ENCODE assay signal across 10 cellular contexts in genomic region chr1:53585116-53585515, GRCh38.
A peak's percentile ranks its signal among the peaks of the same experiment; 100 is the strongest.
DNase-seq lines count a peak whose midpoint lies in the region; ATAC-seq and TF ChIP-seq lines count a peak whose summit lies in the region.
"Had no signal": no experiment of that assay in that cellular context is flagged by ENCODE, and none has a peak within 500 bp of the region (broad histone marks: within the 10 kb centered on the region; RNA-seq: fewer than 3 reads in every experiment).

No MANE protein-coding gene starts in this region.

- no peak overlapping the region for H2BK12ac ChIP-seq in trophoblast cell (ENCODE audit: low read length)

- no peak overlapping the region for H3K4ac ChIP-seq in trophoblast cell (ENCODE audit: low read depth, low read length)

- H3K4me1 ChIP-seq in CD4-positive, alpha-beta memory T cell (ENCODE audit: insufficient read depth, low read length), result peaks cover 21% of the 10 kb centered on the region
- peaks cover 17% of the 10 kb centered on the region for H3K4me1 ChIP-seq in MM.1S (ENCODE audit: low read length)
- H3K4me1 ChIP-seq in trophoblast cell (ENCODE audit: control insufficient read depth in 1 of 2, insufficient read depth in 2 of 2, low read length in 2 of 2), result peaks cover 3% of the 10 kb centered on the region in 2 experiments
- H3K4me1 ChIP-seq in GM23338 (ENCODE audit: insufficient read depth), result no peaks in the 10 kb centered on the region

- no peak overlapping the region; the same call in 1 of the 2 replicates for H2AFZ ChIP-seq in MM.1S (ENCODE audit: low read length)
- H2AFZ ChIP-seq in trophoblast cell (ENCODE audit: insufficient read depth, low read length, poor library complexity), result no peak overlapping the region
- no peak overlapping the region for H2AFZ ChIP-seq in GM23338

- H3K27me3 Mint-ChIP-seq in CD4-positive, alpha-beta memory T cell, result no peaks in the 10 kb centered on the region
- peaks cover 0 to 4% (median 0%) of the 10 kb centered on the region in 5 donors for H3K27me3 Mint-ChIP-seq in naive thymus-derived CD8-positive, alpha-beta T cell
- peaks cover 7% of the 10 kb centered on the region for H3K27me3 Mint-ChIP-seq in GM23338 (ENCODE audit: insufficient read depth, low read depth, poor library complexity)

- H3F3A ChIP-seq in MM.1S (ENCODE audit: insufficient read depth, low read length), result no peaks in the 10 kb centered on the region
- no peaks in the 10 kb centered on the region for H3F3A ChIP-seq in GM23338 (replicated peaks; ENCODE audit: low read depth)

- H3K4me2 ChIP-seq in MM.1S (ENCODE audit: low read depth, low read length) (peak overlapping the region; percentile 12; the same call in 1 of the 2 replicates), trophoblast cell (ENCODE audit: low read length) (no peak overlapping the region), GM23338 (no peak overlapping the region)

- no peak overlapping the region for H3K18ac ChIP-seq in trophoblast cell (ENCODE audit: low read length)

- intact Hi-C loops in CD4-positive, alpha-beta memory T cell (cut with micrococcal nuclease), result no loop called here

- no peak overlapping the region for H3K14ac ChIP-seq in trophoblast cell (ENCODE audit: low read length)

- no peaks in the 10 kb centered on the region for H3K36me3 ChIP-seq in CD4-positive, alpha-beta memory T cell (ENCODE audit: insufficient read depth, low read length)
- H3K36me3 ChIP-seq in MM.1S (replicated peaks; ENCODE audit: insufficient read depth, low read length) (no peaks in the 10 kb centered on the region), trophoblast cell (ENCODE audit: control insufficient read depth in 1 of 2, insufficient read depth in 2 of 2, low read length in 2 of 2) (no peaks in the 10 kb centered on the region), GM23338 (ENCODE audit: insufficient read depth) (no peaks in the 10 kb centered on the region)

- peak overlapping the region in 6 of 7 donors; percentile 8 to 86 (median 72) for H3K27ac Mint-ChIP-seq in CD4-positive, alpha-beta memory T cell
- H3K27ac Mint-ChIP-seq in activated naive CD4-positive, alpha-beta T cell treated with anti-CD3 and anti-CD28 coated beads, Interleukin-2, amount 50 U/mL, for 72 hours, result no peak overlapping the region
- H3K27ac Mint-ChIP-seq in naive thymus-derived CD8-positive, alpha-beta T cell, result peak overlapping the region; percentile 51 to 91 (median 77)
- no peak overlapping the region for H3K27ac Mint-ChIP-seq in GM23338
- H3K27ac Mint-ChIP-seq: nephron progenitor cell had no signal

- peak; percentile 25 to 68 (median 31) for DNase-seq in CD4-positive, alpha-beta memory T cell
- DNase-seq in MM.1S (peak; percentile 91), NCI-H128 (lab: John Stamatoyannopoulos, UW; ENCODE audit: unreplicated experiment) (no peak), OCI-M2 (lab: John Stamatoyannopoulos, UW; ENCODE audit: unreplicated experiment) (no peak), trophoblast cell (no peak), GM23338 (ENCODE audit: low spot score) (no peak)
- DNase-seq in activated naive CD4-positive, alpha-beta T cell treated with anti-CD3 and anti-CD28 coated beads, Interleukin-2, amount 50 U/mL, for 72 hours (ENCODE audit: low spot score in 2 of 2), result peak in 1 of 2 donors; percentile 14
- peak in 8 of 10 donors; percentile 8 to 73 (median 40) for DNase-seq in naive thymus-derived CD8-positive, alpha-beta T cell
- DNase-seq: glutamatergic neuron, nephron progenitor cell had no signal

- H3K27me3 ChIP-seq in CD4-positive, alpha-beta memory T cell (ENCODE audit: insufficient read depth, low read length), result no peaks in the 10 kb centered on the region
- H3K27me3 ChIP-seq in MM.1S (replicated peaks; ENCODE audit: insufficient read depth, low read length) (no peaks in the 10 kb centered on the region), trophoblast cell (ENCODE audit: insufficient read depth, low read length) (no peaks in the 10 kb centered on the region), GM23338 (ENCODE audit: insufficient read depth) (no peaks in the 10 kb centered on the region)

- peaks cover 4 to 20% (median 12%) of the 10 kb centered on the region in 4 donors for H3K4me1 Mint-ChIP-seq in CD4-positive, alpha-beta memory T cell
- H3K4me1 Mint-ChIP-seq in naive thymus-derived CD8-positive, alpha-beta T cell, result peaks cover 7 to 41% (median 18%) of the 10 kb centered on the region in 4 donors
- peaks cover 14% of the 10 kb centered on the region for H3K4me1 Mint-ChIP-seq in GM23338

- no peak overlapping the region for H4K91ac ChIP-seq in trophoblast cell (ENCODE audit: low read depth, low read length)

- no peak overlapping the region for H3K4me3 ChIP-seq in CD4-positive, alpha-beta memory T cell (ENCODE audit: low read length in 2 of 2)
- no peak overlapping the region for H3K4me3 ChIP-seq in MM.1S (ENCODE audit: low read length)
- H3K4me3 ChIP-seq in trophoblast cell (ENCODE audit: low read depth, low read length), result no peak overlapping the region
- H3K4me3 ChIP-seq in GM23338, result no peak overlapping the region

- H3K27ac ChIP-seq in CD4-positive, alpha-beta memory T cell (ENCODE audit: low read depth, low read length), result no peak overlapping the region
- no peak overlapping the region for H3K27ac ChIP-seq in MM.1S (ENCODE audit: low read length)
- no peak overlapping the region for H3K27ac ChIP-seq in trophoblast cell (ENCODE audit: low read depth, low read length)
- no peak overlapping the region for H3K27ac ChIP-seq in GM23338 (ENCODE audit: low read depth)

- H3K9me2 ChIP-seq in MM.1S (replicated peaks; ENCODE audit: insufficient read depth, low read length) (no peaks in the 10 kb centered on the region), GM23338 (ENCODE audit: insufficient read depth) (no peaks in the 10 kb centered on the region)

- POLR2A ChIA-PET in CD4-positive, alpha-beta memory T cell (lab: Charles Lee; ENCODE audit: partially characterized antibody), result no interaction called here
- POLR2A ChIA-PET in naive thymus-derived CD8-positive, alpha-beta T cell (lab: Charles Lee), result no interaction called here

- no peak overlapping the region for H2BK120ac ChIP-seq in trophoblast cell (ENCODE audit: insufficient read depth, low read length, poor library complexity)

- H4K20me1 ChIP-seq in MM.1S (ENCODE audit: insufficient read depth, low read length) (no peaks in the 10 kb centered on the region), GM23338 (replicated peaks; ENCODE audit: insufficient read depth) (no peaks in the 10 kb centered on the region)

- no peaks in the 10 kb centered on the region for H3K9me3 ChIP-seq in CD4-positive, alpha-beta memory T cell (ENCODE audit: control insufficient read depth in 1 of 2, low read length in 2 of 2)
- H3K9me3 ChIP-seq in MM.1S (replicated peaks; ENCODE audit: insufficient read depth, low read length) (no peaks in the 10 kb centered on the region), trophoblast cell (ENCODE audit: insufficient read depth, low read depth, low read length) (peaks cover 2% of the 10 kb centered on the region)

- no peak overlapping the region for H4K12ac ChIP-seq in trophoblast cell (ENCODE audit: low read depth, low read length)

- peak; percentile 74 to 76 for ATAC-seq in activated naive CD4-positive, alpha-beta T cell treated with anti-CD3 and anti-CD28 coated beads, Interleukin-2, amount 50 U/mL, for 72 hours
- peak; percentile 89 to 97 for ATAC-seq in naive thymus-derived CD8-positive, alpha-beta T cell
- no peak for ATAC-seq in GM23338

- no peaks in the 10 kb centered on the region for H3K79me2 ChIP-seq in MM.1S (ENCODE audit: low read length)
- H3K79me2 ChIP-seq in trophoblast cell (ENCODE audit: control insufficient read depth, insufficient read depth, low read length, poor library complexity), result no peaks in the 10 kb centered on the region
- H3K79me2 ChIP-seq in GM23338 (replicated peaks; ENCODE audit: insufficient read depth), result no peaks in the 10 kb centered on the region

- peak overlapping the region in 2 of 8 donors; percentile 28 to 48 for H3K4me3 Mint-ChIP-seq in CD4-positive, alpha-beta memory T cell
- peak overlapping the region in 6 of 10 donors; percentile 10 to 41 (median 29) for H3K4me3 Mint-ChIP-seq in naive thymus-derived CD8-positive, alpha-beta T cell
- H3K4me3 Mint-ChIP-seq in GM23338, result no peak overlapping the region
- H3K4me3 Mint-ChIP-seq: nephron progenitor cell had no signal

- H3K36me3 Mint-ChIP-seq in CD4-positive, alpha-beta memory T cell, result no peaks in the 10 kb centered on the region
- no peaks in the 10 kb centered on the region for H3K36me3 Mint-ChIP-seq in activated naive CD4-positive, alpha-beta T cell treated with anti-CD3 and anti-CD28 coated beads, Interleukin-2, amount 50 U/mL, for 72 hours
- no peaks in the 10 kb centered on the region for H3K36me3 Mint-ChIP-seq in naive thymus-derived CD8-positive, alpha-beta T cell
- H3K36me3 Mint-ChIP-seq in GM23338 (ENCODE audit: low read depth), result no peaks in the 10 kb centered on the region

- CTCF ChIA-PET in CD4-positive, alpha-beta memory T cell (lab: Charles Lee; ENCODE audit: partially characterized antibody), result no interaction called here

- no peak overlapping the region for H2BK5ac ChIP-seq in trophoblast cell (ENCODE audit: low read depth, low read length, poor library complexity)

- no peak overlapping the region for H2AK5ac ChIP-seq in trophoblast cell (ENCODE audit: low read length)

- H3K79me1 ChIP-seq in trophoblast cell (ENCODE audit: low read length), result no peaks in the 10 kb centered on the region

- WGBS in trophoblast cell (ENCODE audit: extremely low coverage, insufficient coverage, insufficient read length), result no CpG with 5 or more reads among the region's 5 CpGs

- H3K9ac ChIP-seq in MM.1S (ENCODE audit: low read length) (no peak overlapping the region), trophoblast cell (ENCODE audit: low read length) (no peak overlapping the region)

- TF ChIP-seq CTCF in MM.1S (IDR thresholded peaks at IDR 0.05; ENCODE audit: low read length), result no peak
- TF ChIP-seq CTCF in GM23338 (conservative IDR thresholded peaks at IDR 0.05; ENCODE audit: low read depth in 2 of 2), result no peak

- no peak overlapping the region for H4K8ac ChIP-seq in trophoblast cell (ENCODE audit: low read depth, low read length)

- no peak overlapping the region for H3K23ac ChIP-seq in trophoblast cell (ENCODE audit: low read length)

- no peaks in the 10 kb centered on the region for H3K9me3 Mint-ChIP-seq in CD4-positive, alpha-beta memory T cell
- H3K9me3 Mint-ChIP-seq in activated naive CD4-positive, alpha-beta T cell treated with anti-CD3 and anti-CD28 coated beads, Interleukin-2, amount 50 U/mL, for 72 hours, result no peaks in the 10 kb centered on the region
- no peaks in the 10 kb centered on the region for H3K9me3 Mint-ChIP-seq in naive thymus-derived CD8-positive, alpha-beta T cell
- no peaks in the 10 kb centered on the region for H3K9me3 Mint-ChIP-seq in GM23338
- H3K9me3 Mint-ChIP-seq: nephron progenitor cell had no signal

TF ChIP-seq in GM23338, 12 proteins besides CTCF, POLR2A, EP300 and RAD21 (continues in another document):
- TF ChIP-seq POLR2AphosphoS5 (IDR thresholded peaks at IDR 0.05; ENCODE audit: low read depth) (no peak), JUNB (IDR thresholded peaks at IDR 0.05; ENCODE audit: unreplicated experiment) (no peak)

Comparison
In these comparisons a context has a peak if more than half of its experiments do, and no peak if none do; other contexts are left out.
1. DNase-seq: peak in CD4-positive, alpha-beta memory T cell (5 of 5), MM.1S (single experiment) and naive thymus-derived CD8-positive, alpha-beta T cell (8 of 10); none in NCI-H128 (single experiment), OCI-M2 (single experiment), trophoblast cell (0 of 2) and GM23338 (single experiment).
2. H3K27ac Mint-ChIP-seq: peak in CD4-positive, alpha-beta memory T cell (6 of 7) and naive thymus-derived CD8-positive, alpha-beta T cell (10 of 10); none in activated naive CD4-positive, alpha-beta T cell treated with anti-CD3 and anti-CD28 coated beads, Interleukin-2, amount 50 U/mL, for 72 hours (0 of 2) and GM23338 (single experiment).